In the genomic region with DNA sequence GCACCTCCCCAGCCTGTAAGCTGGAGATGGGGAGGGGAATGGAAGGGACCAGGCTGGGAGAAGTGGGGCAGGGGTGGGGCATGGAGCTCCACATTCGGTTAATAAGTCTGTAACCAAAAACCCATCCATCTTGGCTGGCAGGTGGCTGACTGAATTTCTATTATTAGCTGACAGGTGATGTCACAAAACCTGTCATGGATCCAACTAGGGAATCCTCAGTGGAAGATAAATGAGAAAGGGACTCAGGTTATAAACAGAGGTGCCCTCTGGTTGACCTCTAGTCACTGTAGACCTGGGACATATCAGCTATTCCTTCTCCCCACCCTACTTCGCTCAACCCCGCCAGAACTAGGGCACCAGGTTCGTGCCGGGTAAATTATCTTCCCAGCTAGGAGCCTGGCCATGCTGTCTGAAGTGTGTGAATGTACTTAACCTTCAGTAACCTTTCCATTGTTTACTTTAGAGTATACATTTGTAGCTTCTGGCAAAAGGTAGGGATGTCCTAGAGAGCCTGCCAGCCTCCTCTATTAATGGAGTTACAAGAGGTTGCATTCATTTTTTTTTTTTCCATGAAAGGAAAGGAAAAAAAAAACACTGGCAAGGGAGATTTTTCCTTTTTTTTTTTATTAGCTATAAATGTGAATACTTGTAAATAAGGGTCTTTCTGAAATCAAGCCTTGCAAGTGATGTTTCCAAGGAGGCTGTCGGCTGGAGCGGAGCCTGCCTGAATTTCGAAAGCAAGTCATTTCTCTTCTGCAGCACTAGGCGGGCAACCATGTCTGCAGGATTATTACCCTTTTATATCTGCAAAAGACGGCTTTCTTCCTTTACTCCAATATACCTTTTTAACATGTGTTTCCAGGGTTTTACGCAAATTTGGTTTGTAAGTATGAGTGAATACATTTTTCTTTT, we compare ENCODE assay signal across 10 cellular contexts.
DNase-seq lines count a peak whose midpoint lies in the region; ATAC-seq and TF ChIP-seq lines count a peak whose summit lies in the region.
"Had no signal": no experiment of that assay in that cellular context is flagged by ENCODE, and none has a peak within 500 bp of the region (broad histone marks: within the 10 kb centered on the region; RNA-seq: fewer than 3 reads in every experiment).

No MANE protein-coding gene starts in this region.

- peak overlapping the region; percentile 38; the same call in 1 of the 2 replicates for H3K27ac ChIP-seq in KMS-11
- peak overlapping the region; percentile 57 for H3K27ac ChIP-seq in rectal smooth muscle tissue (ENCODE audit: low read depth, low read length)
- H3K27ac ChIP-seq in A673 (ENCODE audit: low read depth, low read length, poor library complexity, severe bottlenecking), result no peak overlapping the region

- H3K4me3 ChIP-seq in KMS-11 (IDR thresholded peaks at IDR 0.05; ENCODE audit: insufficient read depth, low read depth, low read length), result no peak overlapping the region
- no peak overlapping the region for H3K4me3 ChIP-seq in rectal smooth muscle tissue (ENCODE audit: low read length)
- no peak overlapping the region for H3K4me3 ChIP-seq in A673 (ENCODE audit: low read depth, low read length, poor library complexity, severe bottlenecking)

- DNase-seq in NCI-H345 treated with DMSO at 0.1 percent for 48 hours (lab: John Stamatoyannopoulos, UW; ENCODE audit: unreplicated experiment) (peak; percentile 97), A673 (ENCODE audit: low spot score) (no peak), GM03348 (ENCODE audit: low spot score) (no peak)
- DNase-seq in activated CD4-positive, alpha-beta T cell treated with anti-CD3 and anti-CD28 coated beads, Interleukin-2, amount 50 U/mL, for 4 hours, result no peak
- DNase-seq: retina; stimulated activated naive CD8-positive, alpha-beta T cell treated with anti-CD3 and anti-CD28 coated beads, Interleukin-15, amount 100 ng/mL, for 72 hours had no signal

- intact Hi-C loops in A673 (cut with micrococcal nuclease; ENCODE audit: unreplicated experiment), result loop anchor here (10.0 kb wide), 1 partner anchor 413 kb away; a partner anchor contains a TSS

- CTCF ChIA-PET in A673 (lab: Charles Lee), result no interaction called here

- BruUV-seq in A673 (replicated peaks; lab: Mats Ljungman, UMichigan), result no TSS peak

- H3K9ac ChIP-seq in KMS-11 (no peak overlapping the region), rectal smooth muscle tissue (ENCODE audit: low read length) (no peak overlapping the region)

- peak overlapping the region; percentile 62 for H3K4me2 ChIP-seq in KMS-11

- TF ChIP-seq CTCF in KMS-11 (conservative IDR thresholded peaks at IDR 0.05; ENCODE audit: low read depth, low read length) (no peak), A673 (conservative IDR thresholded peaks at IDR 0.05; ENCODE audit: low read depth, low read length) (no peak)

- peaks cover 46% of the 10 kb centered on the region for H3K4me1 ChIP-seq in KMS-11 (ENCODE audit: low read depth, poor library complexity, severe bottlenecking)
- H3K4me1 ChIP-seq in rectal smooth muscle tissue (ENCODE audit: control insufficient read depth, insufficient read depth, low read length), result peaks cover 9% of the 10 kb centered on the region
- no peaks in the 10 kb centered on the region for H3K4me1 ChIP-seq in A673 (ENCODE audit: insufficient read depth, low read length, poor library complexity, severe bottlenecking)

- no peaks in the 10 kb centered on the region for H4K20me1 ChIP-seq in KMS-11 (ENCODE audit: insufficient read depth)

- 0 out of 2 replicates have a peak, but pooled peaks cover 5% of the 10 kb centered on the region for H3K36me3 ChIP-seq in KMS-11 (ENCODE audit: insufficient read depth)
- peaks cover 28% of the 10 kb centered on the region for H3K36me3 ChIP-seq in rectal smooth muscle tissue (ENCODE audit: control insufficient read depth, insufficient read depth, low read length)
- H3K36me3 ChIP-seq in A673 (ENCODE audit: insufficient read depth, low read length, poor library complexity, severe bottlenecking), result peaks cover 11% of the 10 kb centered on the region

- no peaks in the 10 kb centered on the region for H3K79me2 ChIP-seq in KMS-11 (ENCODE audit: insufficient read depth, low read depth)

- POLR2A ChIA-PET in A673 (lab: Charles Lee; ENCODE audit: low non-redundant PET), result interaction anchor here (0.6 kb wide), 1 partner anchor 88 kb away, joined by 11 read pairs; no protein-coding TSS in a partner anchor

- H3K27me3 ChIP-seq in KMS-11 (ENCODE audit: insufficient read depth, low read depth) (no peaks in the 10 kb centered on the region), rectal smooth muscle tissue (ENCODE audit: control insufficient read depth, insufficient read depth, low read length) (no peaks in the 10 kb centered on the region), A673 (replicated peaks; ENCODE audit: insufficient read depth, low read depth, low read length, poor library complexity) (no peaks in the 10 kb centered on the region)

- H3K9me3 ChIP-seq in A673 (ENCODE audit: low read depth, low read length, poor library complexity, severe bottlenecking), result no peaks in the 10 kb centered on the region

- H2AFZ ChIP-seq in KMS-11 (ENCODE audit: low read depth), result no peak overlapping the region

- ATAC-seq in esophagus mucosa (peak; percentile 16), HG02571 (IDR thresholded peaks at IDR 0.05; ENCODE audit: unreplicated experiment) (no peak)
